1 cellular context compared by ENCODE assay signal in the genomic region with DNA sequence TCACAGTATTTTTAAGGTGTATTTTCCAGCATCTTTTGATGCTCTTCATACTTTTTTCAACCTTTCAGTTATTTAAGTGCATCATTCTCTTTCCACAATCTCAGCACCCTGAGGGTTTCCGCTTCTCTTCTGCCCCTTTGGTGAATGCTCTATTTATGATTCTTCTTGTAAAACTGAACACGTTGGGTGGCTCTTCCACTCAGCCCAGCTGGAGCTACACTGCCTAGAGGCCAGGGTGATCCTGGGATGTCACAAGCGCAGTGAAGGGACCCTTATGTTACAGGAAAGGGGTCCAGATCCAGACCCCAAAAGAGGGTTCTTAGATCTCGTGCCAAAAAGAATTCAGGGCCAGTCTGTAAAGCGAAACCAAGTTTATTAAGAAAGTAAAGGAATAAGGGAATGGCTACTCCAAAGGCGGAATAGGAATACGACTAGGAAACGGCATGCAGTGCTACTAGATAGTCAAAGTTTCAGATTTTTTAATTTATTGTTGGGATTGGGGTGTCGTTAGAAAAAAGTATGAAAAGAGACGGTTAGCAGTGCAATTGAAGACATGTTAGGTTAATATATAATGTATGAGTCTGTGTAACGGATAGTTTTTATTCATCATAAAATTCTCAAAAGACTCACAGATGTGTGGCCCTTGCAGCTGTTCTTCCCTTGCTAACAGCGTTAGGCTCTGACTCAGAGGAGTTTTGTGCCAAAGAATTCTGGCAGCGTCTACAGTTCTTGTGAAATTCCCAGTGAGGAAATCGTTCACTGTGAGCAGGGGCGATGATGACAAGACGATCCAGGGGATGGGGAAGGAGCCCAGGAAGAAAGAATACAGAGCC.
TF ChIP-seq lines count a peak whose summit lies in the region.

No MANE protein-coding gene starts in this region.

TF ChIP-seq in IMR-90, 13 proteins besides CTCF, POLR2A, EP300 and RAD21 (continued from another document):
- TF ChIP-seq MXI1 (IDR thresholded peaks at IDR 0.05; ENCODE audit: borderline replicate concordance, low read depth, low read length) (no peak), CEBPB (IDR thresholded peaks at IDR 0.05; ENCODE audit: low read depth, low read length) (peak; percentile 98), RCOR1 (IDR thresholded peaks at IDR 0.05; ENCODE audit: insufficient replicate concordance, low read length) (peak; percentile 84), MAFK (IDR thresholded peaks at IDR 0.05; ENCODE audit: low read depth, low read length) (no peak), CHD1 (IDR thresholded peaks at IDR 0.05; ENCODE audit: low read depth, low read length) (no peak), RFX5 (IDR thresholded peaks at IDR 0.05; ENCODE audit: low read depth, low read length) (no peak), BHLHE40 (IDR thresholded peaks at IDR 0.05; ENCODE audit: low read depth, low read length) (0 out of 2 replicates have a peak, but pooled peaks have one; percentile 11)
- TF ChIP-seq, protein P1, sequence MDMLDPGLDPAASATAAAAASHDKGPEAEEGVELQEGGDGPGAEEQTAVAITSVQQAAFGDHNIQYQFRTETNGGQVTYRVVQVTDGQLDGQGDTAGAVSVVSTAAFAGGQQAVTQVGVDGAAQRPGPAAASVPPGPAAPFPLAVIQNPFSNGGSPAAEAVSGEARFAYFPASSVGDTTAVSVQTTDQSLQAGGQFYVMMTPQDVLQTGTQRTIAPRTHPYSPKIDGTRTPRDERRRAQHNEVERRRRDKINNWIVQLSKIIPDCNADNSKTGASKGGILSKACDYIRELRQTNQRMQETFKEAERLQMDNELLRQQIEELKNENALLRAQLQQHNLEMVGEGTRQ (IDR thresholded peaks at IDR 0.05; ENCODE audit: low read depth, low read length): no peak
